ENCODE assay signal across 8 cellular contexts in the genomic region with DNA sequence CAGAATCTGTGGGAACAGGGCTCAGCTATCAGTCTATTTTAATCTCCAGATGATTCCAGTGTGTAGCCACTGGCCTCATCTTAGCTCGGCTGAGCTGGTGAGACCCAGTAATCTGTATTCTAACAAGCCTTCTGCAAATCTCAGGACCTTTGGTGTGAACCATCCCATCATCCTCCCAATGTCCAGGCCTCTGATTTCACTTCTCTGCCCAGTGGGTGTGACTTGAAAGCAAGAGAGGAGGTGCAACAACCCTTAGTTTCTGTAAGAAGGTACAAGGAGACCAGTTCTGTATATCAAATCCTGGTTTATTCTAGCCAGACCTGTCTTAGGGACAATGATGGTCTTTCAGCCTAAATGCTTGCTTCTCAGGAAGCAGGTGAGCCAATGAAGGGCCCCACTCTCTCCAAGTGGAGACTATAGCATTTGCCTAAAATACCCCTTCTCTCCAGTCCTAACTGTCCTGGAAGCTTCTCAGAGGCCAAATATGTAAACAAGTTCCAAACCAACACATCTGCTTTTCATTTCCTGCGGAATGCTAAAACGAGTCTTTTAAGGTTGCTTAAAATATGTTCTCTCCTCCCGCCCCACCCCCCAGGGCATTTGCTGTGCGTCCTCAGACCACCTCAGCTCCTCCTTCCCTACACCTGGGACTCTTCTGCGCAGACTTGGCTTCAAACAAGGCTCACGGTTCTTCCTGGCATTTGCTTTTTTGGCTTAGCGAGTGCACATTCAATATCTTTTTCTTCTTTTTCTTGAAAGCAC.
DNase-seq lines count a peak whose midpoint lies in the region; ATAC-seq and TF ChIP-seq lines count a peak whose summit lies in the region.
"Had no signal": no experiment of that assay in that cellular context is flagged by ENCODE, and none has a peak within 500 bp of the region (broad histone marks: within the 10 kb centered on the region; RNA-seq: fewer than 3 reads in every experiment).

No MANE protein-coding gene starts in this region.

- H3K23me2 ChIP-seq in H9 (ENCODE audit: insufficient read length, low read depth, low read length, poor library complexity, severe bottlenecking) = peaks cover 5% of the 10 kb centered on the region

- no peak overlapping the region for H2BK20ac ChIP-seq in H9 (ENCODE audit: low read depth, low read length, poor library complexity, severe bottlenecking)

- TF ChIP-seq POLR2A in stomach (IDR thresholded peaks at IDR 0.05) = no peak

- H3K4me1 ChIP-seq in H9 (ENCODE audit: insufficient read depth, low read length) = peaks cover 6% of the 10 kb centered on the region; the same call in 1 of the 2 replicates
- H3K4me1 ChIP-seq in iPS-20b (ENCODE audit: insufficient read depth, low read length) = peaks cover 22% of the 10 kb centered on the region
- peaks cover 17 to 82% (median 52%) of the 10 kb centered on the region in 4 donors for H3K4me1 ChIP-seq in stomach

- H3K9ac ChIP-seq in H9 (ENCODE audit: extremely low read depth, insufficient read length, low read length) = no peak overlapping the region
- peak overlapping the region; percentile 46 for H3K9ac ChIP-seq in iPS-20b (ENCODE audit: low read depth, low read length)

- H3T11ph ChIP-seq in H9 (ENCODE audit: low read length) = no peak overlapping the region

- POLR2A ChIA-PET in activated B cell treated with CpG ODN at 0.5 μM for 24 hours (lab: Charles Lee) = interaction anchor here (0.6 to 4.8 kb wide), 4 partner anchors 14 to 946 kb away, joined by 4 to 31 read pairs (median 6); a partner anchor contains a TSS

- TF ChIP-seq CTCF in H9 (conservative IDR thresholded peaks at IDR 0.05) = no peak
- no peak for TF ChIP-seq CTCF in activated B cell treated with CpG ODN at 0.5 μM for 24 hours (IDR thresholded peaks at IDR 0.05)
- no peak for TF ChIP-seq CTCF in stomach (IDR thresholded peaks at IDR 0.05)

- no peak overlapping the region for H2BK5ac ChIP-seq in H9 (ENCODE audit: insufficient read length, low read length)

- H2AK5ac ChIP-seq in H9 (ENCODE audit: insufficient read length, low read length) = peak overlapping the region; percentile 46

- no peaks in the 10 kb centered on the region for H3K9me3 Mint-ChIP-seq in H9
- H3K9me3 Mint-ChIP-seq in activated B cell treated with CpG ODN at 0.5 μM for 24 hours = no peaks in the 10 kb centered on the region

- no peak overlapping the region for H3K4ac ChIP-seq in H9 (ENCODE audit: low read depth, low read length)

- H3K27me3 Mint-ChIP-seq in H9 (ENCODE audit: low read depth) (peaks cover 91% of the 10 kb centered on the region), activated B cell treated with CpG ODN at 0.5 μM for 24 hours (no peaks in the 10 kb centered on the region)

- H3K27me3 ChIP-seq in H9 (ENCODE audit: insufficient read depth, low read length) (peaks cover 36% of the 10 kb centered on the region), iPS-20b (ENCODE audit: insufficient read depth, low read length) (peaks cover 57% of the 10 kb centered on the region), stomach (no peaks in the 10 kb centered on the region)

- no peak overlapping the region for H2BK12ac ChIP-seq in H9 (ENCODE audit: insufficient read length, low read depth, low read length)

- H3K56ac ChIP-seq in H9 (ENCODE audit: insufficient read length, low read depth, low read length) = no peak overlapping the region

- H2AFZ ChIP-seq in H9 (ENCODE audit: low read length) = no peak overlapping the region

- H3K18ac ChIP-seq in H9 (ENCODE audit: insufficient read length, low read depth, low read length) = peak overlapping the region; percentile 74

- H3K9me3 ChIP-seq in H9 (ENCODE audit: control insufficient read depth, low read depth, low read length) (no peaks in the 10 kb centered on the region), iPS-20b (ENCODE audit: insufficient read depth, low read depth, low read length) (no peaks in the 10 kb centered on the region), stomach (no peaks in the 10 kb centered on the region)

- TF ChIP-seq EP300 in stomach (IDR thresholded peaks at IDR 0.05) = no peak

- no peaks in the 10 kb centered on the region for H3K79me1 ChIP-seq in H9 (ENCODE audit: insufficient read depth, low read depth, low read length, poor library complexity, severe bottlenecking)

- H3K4me3 Mint-ChIP-seq in H9 (peak overlapping the region; percentile 43 to 68), activated B cell treated with CpG ODN at 0.5 μM for 24 hours (peak overlapping the region; percentile 55)

- H3K36me3 Mint-ChIP-seq in H9 (ENCODE audit: insufficient read depth in 1 of 3, low read depth in 3 of 3) = no peaks in the 10 kb centered on the region; a peak in 1 of 7 replicates
- no peaks in the 10 kb centered on the region for H3K36me3 Mint-ChIP-seq in activated B cell treated with CpG ODN at 0.5 μM for 24 hours (ENCODE audit: low read depth)

- H3K23ac ChIP-seq in H9 (ENCODE audit: insufficient read length, low read depth, low read length) = no peak overlapping the region

- no peak overlapping the region for H2BK120ac ChIP-seq in H9 (ENCODE audit: low read depth, low read length, poor library complexity, severe bottlenecking)

- peak overlapping the region; percentile 28; the same call in 1 of the 2 replicates for H3K14ac ChIP-seq in H9 (ENCODE audit: insufficient read depth, low read length)

- H3K27ac ChIP-seq in H9 (ENCODE audit: insufficient read length, low read depth, low read length) (no peak overlapping the region), iPS-20b (ENCODE audit: low read length) (no peak overlapping the region), stomach (peak overlapping the region; percentile 76 to 89 (median 81))

- no peaks in the 10 kb centered on the region for H3K79me2 ChIP-seq in H9 (ENCODE audit: insufficient read depth, low read length)

- H3K4me1 Mint-ChIP-seq in H9 (peaks cover 40 to 50% of the 10 kb centered on the region in 2 experiments), activated B cell treated with CpG ODN at 0.5 μM for 24 hours (peaks cover 77% of the 10 kb centered on the region)

- H4K8ac ChIP-seq in H9 (replicated peaks; ENCODE audit: insufficient read length, low read depth, low read length) = no peak overlapping the region

- CTCF ChIA-PET in activated B cell treated with CpG ODN at 0.5 μM for 24 hours (lab: Charles Lee) = interaction anchor here (2.0 kb wide), 1 partner anchor 13 kb away, joined by 8 read pairs; no protein-coding TSS in a partner anchor

- H3K4me2 ChIP-seq in H9 (ENCODE audit: insufficient read depth, insufficient read length, low read length) = peak overlapping the region; percentile 67

- H3K4me3 ChIP-seq in iPS-20b (ENCODE audit: low read length) = peak overlapping the region; percentile 50
- no peak overlapping the region for H3K4me3 ChIP-seq in stomach

- DNase-seq in H9 = peak; percentile 53
- no peak for DNase-seq in activated B cell treated with CpG ODN at 0.5 μM for 24 hours
- no peak for DNase-seq in stomach
- no peak for DNase-seq in SW480 (ENCODE audit: low spot score)
- DNase-seq in NCI-H2081 treated with DMSO at 0.1 percent for 48 hours (lab: John Stamatoyannopoulos, UW) = no peak
- DNase-seq: activated CD4-positive, alpha-beta T cell treated with anti-CD3 and anti-CD28 coated beads, Interleukin-2, amount 50 U/mL, for 1 hour had no signal

- H4K20me1 ChIP-seq in H9 (ENCODE audit: control insufficient read depth, insufficient read depth, insufficient read length) = peaks cover 2% of the 10 kb centered on the region

- no CpG with 5 or more reads among the region's 8 CpGs for WGBS in H9 (ENCODE audit: extremely low coverage, insufficient read length, low lambda C conversion rate)
- 32 to 41% (median 38%) methylated on average over 8 of the region's 8 CpGs for WGBS in stomach, 5 donors

- ATAC-seq in activated B cell treated with CpG ODN at 0.5 μM for 24 hours (ENCODE audit: low read depth) (no peak), GM19328 (IDR thresholded peaks at IDR 0.05; ENCODE audit: unreplicated experiment) (no peak)

- peak overlapping the region; percentile 41 for H4K5ac ChIP-seq in H9 (ENCODE audit: insufficient read length, low read depth, low read length)

- intact Hi-C loops in activated B cell treated with CpG ODN at 0.5 μM for 24 hours (cut with micrococcal nuclease) = loop anchor here (5.0 kb wide), 1 partner anchor 38 kb away; no protein-coding TSS in a partner anchor
- intact Hi-C loops in stomach (cut with DNase I; ENCODE audit: low total_unique reads) = no loop called here

- 0 out of 2 replicates have a peak overlapping the region, but pooled peaks have one; percentile 92 for H2BK15ac ChIP-seq in H9 (ENCODE audit: low read depth, low read length)

- H3K27ac Mint-ChIP-seq in H9 (peak overlapping the region; percentile 29 to 40 (median 29); a peak in 4 of 7 replicates), activated B cell treated with CpG ODN at 0.5 μM for 24 hours (peak overlapping the region; percentile 64)

- H3K36me3 ChIP-seq in iPS-20b (ENCODE audit: insufficient read depth, low read depth, low read length) (no peaks in the 10 kb centered on the region), stomach (no peaks in the 10 kb centered on the region)

- no peak overlapping the region for H4K91ac ChIP-seq in H9 (ENCODE audit: insufficient read length, low read depth, low read length)

Comparison
In these comparisons a context has a peak if more than half of its experiments do, and no peak if none do; other contexts are left out.
1. H3K27ac ChIP-seq: peak in stomach (5 of 5); none in H9 (single experiment) and iPS-20b (single experiment).